Comparison of ENCODE assay signal across 14 cellular contexts in genomic region chr17:17053446-17054379, GRCh38. TPM values are rescaled to one million over a fixed set of nuclear protein-coding genes. Genes with fewer than 3 reads are reported as not detected.
DNase-seq lines count a peak whose midpoint lies in the region; ATAC-seq, FAIRE-seq and TF ChIP-seq lines count a peak whose summit lies in the region.
"Had no signal": no experiment of that assay in that cellular context is flagged by ENCODE, and none has a peak within 500 bp of the region (broad histone marks: within the 10 kb centered on the region; RNA-seq: fewer than 3 reads in every experiment).

No MANE protein-coding gene starts in this region.

- peaks cover 61 to 100% (median 100%) of the 10 kb centered on the region in 10 experiments for H3K4me1 ChIP-seq in BLaER1 treated with 17β-estradiol and CSF1 and Interleukin-3, amounts not matched to agents 10 nM and 100 nM

- TF ChIP-seq POLR2A in GM12891 (IDR thresholded peaks at IDR 0.05; ENCODE audit: low read depth, low read length): no peak

- peak overlapping the region; percentile 69 for H3K27ac Mint-ChIP-seq in progenitor cell of endocrine pancreas
- no peak overlapping the region for H3K27ac Mint-ChIP-seq in endothelial cell (ENCODE audit: unreplicated experiment)

- FAIRE-seq in GM12891 (lab: Jason Lieb, UNC): peak; percentile 35

- no peak for DNase-seq in GM12891 (ENCODE audit: insufficient read length, low spot score)
- peak; percentile 26 for DNase-seq in coronary artery (ENCODE audit: low spot score)
- DNase-seq in progenitor cell of endocrine pancreas (ENCODE audit: low spot score, unreplicated experiment): no peak
- no peak for DNase-seq in endothelial cell (ENCODE audit: low spot score)
- DNase-seq: activated CD8-positive, alpha-beta T cell treated with anti-CD3 and anti-CD28 coated beads, Interleukin-2, amount 10 ng/mL, durations not matched to agents 7 days and 5 days; COR-L47; effector CD8-positive, alpha-beta T cell; hypothalamus; mesendoderm; stimulated activated CD4-positive, alpha-beta T cell treated with anti-CD3 and anti-CD28 coated beads, Interleukin-4, amount 100 ng/mL, for 4 hours; SW 1271 had no signal

- H3K9ac ChIP-seq in BLaER1 treated with 17β-estradiol and CSF1 and Interleukin-3, amounts not matched to agents 10 nM and 100 nM: peak overlapping the region in 7 of 11 experiments; percentile 54 to 75 (median 67); a peak in 12 of 22 replicates

- ATAC-seq in HG03442 (IDR thresholded peaks at IDR 0.05; ENCODE audit: unreplicated experiment) (no peak), HG03280 (IDR thresholded peaks at IDR 0.05; ENCODE audit: unreplicated experiment) (no peak)
- ATAC-seq: activated CD8-positive, alpha-beta T cell treated with anti-CD3 and anti-CD28 coated beads, Interleukin-2, amount 10 ng/mL, durations not matched to agents 7 days and 5 days had no signal

- no peak for TF ChIP-seq CTCF in coronary artery (IDR thresholded peaks at IDR 0.05)
- no peak for TF ChIP-seq CTCF in progenitor cell of endocrine pancreas (IDR thresholded peaks at IDR 0.05; ENCODE audit: unreplicated experiment)
- TF ChIP-seq CTCF in endothelial cell (IDR thresholded peaks at IDR 0.05; ENCODE audit: unreplicated experiment): no peak

- H3K4me3 Mint-ChIP-seq in progenitor cell of endocrine pancreas (ENCODE audit: low read depth) (no peak overlapping the region), endothelial cell (ENCODE audit: unreplicated experiment) (no peak overlapping the region)
- H3K4me3 Mint-ChIP-seq: activated CD8-positive, alpha-beta T cell treated with anti-CD3 and anti-CD28 coated beads, Interleukin-2, amount 10 ng/mL, durations not matched to agents 7 days and 5 days had no signal

- H3K9me3 Mint-ChIP-seq in progenitor cell of endocrine pancreas (ENCODE audit: low read depth) (no peaks in the 10 kb centered on the region), endothelial cell (ENCODE audit: unreplicated experiment) (no peaks in the 10 kb centered on the region)

- H3K27me3 ChIP-seq in BLaER1 treated with 17β-estradiol and CSF1 and Interleukin-3, amounts not matched to agents 10 nM and 100 nM: no peaks in the 10 kb centered on the region

- no peaks in the 10 kb centered on the region for H3K36me3 Mint-ChIP-seq in progenitor cell of endocrine pancreas (ENCODE audit: insufficient read depth)
- H3K36me3 Mint-ChIP-seq in endothelial cell (ENCODE audit: low read depth, unreplicated experiment): no peaks in the 10 kb centered on the region

- H3K4me1 Mint-ChIP-seq in progenitor cell of endocrine pancreas (ENCODE audit: low read depth): peaks cover 10% of the 10 kb centered on the region
- peaks cover 48% of the 10 kb centered on the region for H3K4me1 Mint-ChIP-seq in endothelial cell (ENCODE audit: unreplicated experiment)

- H3K27me3 Mint-ChIP-seq in progenitor cell of endocrine pancreas: no peaks in the 10 kb centered on the region
- H3K27me3 Mint-ChIP-seq in endothelial cell (ENCODE audit: unreplicated experiment): peaks cover 3% of the 10 kb centered on the region

- H3K27ac ChIP-seq in BLaER1 treated with 17β-estradiol and CSF1 and Interleukin-3, amounts not matched to agents 10 nM and 100 nM: peak overlapping the region in 9 of 11 experiments; percentile 57 to 82 (median 74); a peak in 15 of 22 replicates
- peak overlapping the region in 1 of 2 donors; percentile 72 for H3K27ac ChIP-seq in coronary artery

- H3K36me3 ChIP-seq in BLaER1 treated with 17β-estradiol and CSF1 and Interleukin-3, amounts not matched to agents 10 nM and 100 nM: peaks cover 0 to 37% (median 16%) of the 10 kb centered on the region in 11 experiments; a peak in 16 of 22 replicates

- peak overlapping the region in 2 of 10 experiments; percentile 3 to 35; a peak in 5 of 20 replicates for H3K4me3 ChIP-seq in BLaER1 treated with 17β-estradiol and CSF1 and Interleukin-3, amounts not matched to agents 10 nM and 100 nM
- no peak overlapping the region for H3K4me3 ChIP-seq in coronary artery

- H3K9me3 ChIP-seq in BLaER1 treated with 17β-estradiol and CSF1 and Interleukin-3, amounts not matched to agents 10 nM and 100 nM (replicated peaks in 1 of 11): no peaks in the 10 kb centered on the region

- H3K4me2 ChIP-seq in BLaER1 treated with 17β-estradiol and CSF1 and Interleukin-3, amounts not matched to agents 10 nM and 100 nM: peak overlapping the region; percentile 87 to 99 (median 95)

- peaks cover 61 to 99% (median 96%) of the 10 kb centered on the region in 11 experiments; a peak in 21 of 22 replicates for H4K20me1 ChIP-seq in BLaER1 treated with 17β-estradiol and CSF1 and Interleukin-3, amounts not matched to agents 10 nM and 100 nM

TF ChIP-seq in GM12891, 5 proteins besides CTCF, POLR2A, EP300 and RAD21:
- TF ChIP-seq TAF1 (IDR thresholded peaks at IDR 0.05; ENCODE audit: low read depth, low read length) (no peak), PAX5 (IDR thresholded peaks at IDR 0.05; ENCODE audit: insufficient read depth, low read length, severe bottlenecking) (no peak)

RNA-seq across cellular contexts. Expression of gene MPRIP, which starts 11.5 kb away (rescaled TPM):
- 68.5 TPM for polyA plus RNA-seq in GM12891 (2012; ENCODE audit: low read depth, missing spikeins)
- total RNA-seq in progenitor cell of endocrine pancreas (180 and 195 TPM in 2 replicates), endothelial cell (ENCODE audit: unreplicated experiment) (392 TPM)
